9 cellular contexts compared by ENCODE assay signal in genomic region chr3:169664034-169664820, GRCh38. TPM values are rescaled to one million over a fixed set of nuclear protein-coding genes. Genes with fewer than 3 reads are reported as not detected.
DNase-seq lines count a peak whose midpoint lies in the region; ATAC-seq, FAIRE-seq and TF ChIP-seq lines count a peak whose summit lies in the region.
"Had no signal": no experiment of that assay in that cellular context is flagged by ENCODE, and none has a peak within 500 bp of the region (broad histone marks: within the 10 kb centered on the region; RNA-seq: fewer than 3 reads in every experiment).

No MANE protein-coding gene starts in this region.

- no peak for TF ChIP-seq POLR2A in K562 (conservative IDR thresholded peaks at IDR 0.05)
- no peak for TF ChIP-seq POLR2A in tibial nerve (IDR thresholded peaks at IDR 0.05)

- TF ChIP-seq CTCF in K562 (IDR thresholded peaks at IDR 0.05 in 2 of 3, conservative IDR thresholded peaks at IDR 0.05 in 1 of 3; ENCODE audit: insufficient read depth in 2 of 3, low read depth in 1 of 3, low read length in 3 of 3) (no peak), lower lobe of right lung (IDR thresholded peaks at IDR 0.05) (no peak), tibial nerve (IDR thresholded peaks at IDR 0.05) (no peak), foreskin keratinocyte (conservative IDR thresholded peaks at IDR 0.05) (no peak)

- BruUV-seq in K562 (replicated peaks; lab: Mats Ljungman, UMichigan), result no TSS peak

- no peak for FAIRE-seq in K562 (lab: Jason Lieb, UNC)

- TF ChIP-seq EP300 in K562 (IDR thresholded peaks at IDR 0.05; ENCODE audit: low read length) (no peak), tibial nerve (IDR thresholded peaks at IDR 0.05) (no peak)

- H3K36me3 ChIP-seq in K562 (ENCODE audit: control insufficient read depth, insufficient read depth, low read length) (no peaks in the 10 kb centered on the region), lower lobe of right lung (no peaks in the 10 kb centered on the region), tibial nerve (no peaks in the 10 kb centered on the region)

- ATAC-seq in K562 (no peak), lower lobe of right lung (no peak), foreskin keratinocyte (no peak)

- intact Hi-C loops in K562 (cut with micrococcal nuclease) (loop anchor here (5.0 kb wide), 1 partner anchor 442 kb away; no protein-coding TSS in a partner anchor), lower lobe of right lung (cut with DNase I) (loop anchor here (10.0 kb wide), 1 partner anchor 529 kb away; no protein-coding TSS in a partner anchor)

- peaks cover 56% of the 10 kb centered on the region for H3K4me1 Mint-ChIP-seq in activated T-cell treated with anti-CD3 and anti-CD28 coated beads, Interleukin-2, amount 50 U/mL, for 24 hours (ENCODE audit: low read depth)

- H3K27ac ChIP-seq in K562 (ENCODE audit: extremely low read depth, low read depth, low read length), result no peak overlapping the region
- H3K27ac ChIP-seq in lower lobe of right lung, result peak overlapping the region; percentile 91
- H3K27ac ChIP-seq in tibial nerve, result peak overlapping the region in 1 of 4 donors; percentile 83
- no peak overlapping the region for H3K27ac ChIP-seq in foreskin keratinocyte

- H3K9me3 Mint-ChIP-seq in activated T-cell treated with anti-CD3 and anti-CD28 coated beads, Interleukin-2, amount 50 U/mL, for 24 hours, result peaks cover 2% of the 10 kb centered on the region

- no peak for TF ChIP-seq RAD21 in K562 (CRISPR knock-in tag; conservative IDR thresholded peaks at IDR 0.05 in 1 of 2, IDR thresholded peaks at IDR 0.05 in 1 of 2)

- no peaks in the 10 kb centered on the region for H3K9me3 ChIP-seq in K562 (replicated peaks; ENCODE audit: control insufficient read depth, insufficient read depth, low read depth, low read length)
- no peaks in the 10 kb centered on the region for H3K9me3 ChIP-seq in lower lobe of right lung
- H3K9me3 ChIP-seq in tibial nerve, result peaks cover 0 to 4% (median 0%) of the 10 kb centered on the region in 4 donors

- no peak overlapping the region for H2AFZ ChIP-seq in K562 (ENCODE audit: low read depth, low read length)

- H3K9ac ChIP-seq in K562 (ENCODE audit: insufficient read depth in 1 of 2, low read depth in 2 of 2, low read length in 2 of 2), result no peak overlapping the region

- H3K27me3 Mint-ChIP-seq in activated T-cell treated with anti-CD3 and anti-CD28 coated beads, Interleukin-2, amount 50 U/mL, for 24 hours, result peaks cover 90% of the 10 kb centered on the region

- H3K4me3 ChIP-seq in K562, result no peak overlapping the region
- peak overlapping the region; percentile 81 for H3K4me3 ChIP-seq in lower lobe of right lung
- H3K4me3 ChIP-seq in tibial nerve, result peak overlapping the region; percentile 44 to 76 (median 60)

- no peak overlapping the region for H3K27ac Mint-ChIP-seq in activated T-cell treated with anti-CD3 and anti-CD28 coated beads, Interleukin-2, amount 50 U/mL, for 24 hours

- POLR2A ChIA-PET in K562 (lab: Yijun Ruan, JAX), result no interaction called here

- H3K36me3 Mint-ChIP-seq in activated T-cell treated with anti-CD3 and anti-CD28 coated beads, Interleukin-2, amount 50 U/mL, for 24 hours (ENCODE audit: low read depth), result no peaks in the 10 kb centered on the region

- CTCF ChIA-PET in K562 (lab: Yijun Ruan, JAX; ENCODE audit: low intra/inter-chr PET ratio), result interaction anchor here (0.6 kb wide), 1 partner anchor 11 kb away, joined by 4 read pairs; no protein-coding TSS in a partner anchor

- peak overlapping the region; percentile 70 for H3K4me3 Mint-ChIP-seq in activated T-cell treated with anti-CD3 and anti-CD28 coated beads, Interleukin-2, amount 50 U/mL, for 24 hours

- DNase-seq in activated T-cell treated with anti-CD3 and anti-CD28 coated beads, Interleukin-2, amount 50 U/mL, for 24 hours, result no peak
- no peak for DNase-seq in activated T-cell treated with anti-CD3 and anti-CD28 coated beads, Interleukin-2, amount 50 U/mL, for 1 hour
- DNase-seq in K562 (ENCODE audit: extremely low read depth in 1 of 4, low spot score in 3 of 4) (no peak), lower lobe of right lung (peak; percentile 51), tibial nerve (ENCODE audit: low spot score in 2 of 2) (no peak), anterior cingulate cortex (lab: John Stamatoyannopoulos, UW) (no peak), C1 segment of cervical spinal cord (lab: John Stamatoyannopoulos, UW) (no peak), foreskin keratinocyte (no peak)
- DNase-seq: hippocampal formation had no signal

- no peaks in the 10 kb centered on the region for H3K79me2 ChIP-seq in K562 (ENCODE audit: control insufficient read depth, insufficient read depth, low read length)

- H3K4me2 ChIP-seq in K562 (ENCODE audit: insufficient read depth, low read length), result no peak overlapping the region

- peaks cover 55 to 63% of the 10 kb centered on the region in 2 experiments for H3K27me3 ChIP-seq in K562 (ENCODE audit: control insufficient read depth in 2 of 2, insufficient read depth in 2 of 2, low read length in 2 of 2)
- H3K27me3 ChIP-seq in lower lobe of right lung (ENCODE audit: low read depth), result peaks cover 87% of the 10 kb centered on the region
- peaks cover 3 to 99% of the 10 kb centered on the region in 2 donors for H3K27me3 ChIP-seq in tibial nerve
- peaks cover 97% of the 10 kb centered on the region for H3K27me3 ChIP-seq in foreskin keratinocyte

- WGBS in K562 (ENCODE audit: insufficient coverage, low coverage, missing lambda C conversion rate), result 13% methylated on average over 16 of the region's 16 CpGs
- WGBS in tibial nerve, 2 donors, result 8 to 13% methylated on average over 16 of the region's 16 CpGs

- H3K9me1 ChIP-seq in K562 (ENCODE audit: control insufficient read depth, insufficient read depth, low read length), result no peaks in the 10 kb centered on the region

- in situ Hi-C loops in K562 (cut with MboI), result no loop called here

- H3K4me1 ChIP-seq in K562 (replicated peaks in 1 of 2; ENCODE audit: control insufficient read depth in 2 of 2, insufficient read depth in 2 of 2, low read length in 2 of 2) (peaks cover 6 to 33% of the 10 kb centered on the region in 2 experiments; a peak in 4 of 5 replicates), lower lobe of right lung (peaks cover 34% of the 10 kb centered on the region), tibial nerve (peaks cover 0 to 69% (median 36%) of the 10 kb centered on the region in 4 donors), foreskin keratinocyte (peaks cover 3% of the 10 kb centered on the region)

- no peaks in the 10 kb centered on the region for H4K20me1 ChIP-seq in K562 (replicated peaks; ENCODE audit: control insufficient read depth, insufficient read depth, low read length)

TF ChIP-seq in K562, 482 proteins besides CTCF, POLR2A, EP300 and RAD21:
- TF ChIP-seq CBX8 (IDR thresholded peaks at IDR 0.05; ENCODE audit: borderline replicate concordance, extremely low read depth, low read depth, low read length, poor library complexity, severe bottlenecking) (peak; percentile 44), ZNF197 (CRISPR knock-in tag; IDR thresholded peaks at IDR 0.05; ENCODE audit: low read depth) (no peak)

RNA-seq across cellular contexts. Expression of gene MECOM, which starts 0.7 kb away (rescaled TPM):
- total RNA-seq in K562 (2011; cell fraction: chromatin; rRNA removed; ENCODE audit: low replicate concordance), result 25.4 and 36.9 TPM in 2 replicates
- total RNA-seq in K562 (2011; cell fraction: nucleolus; rRNA removed), result 13.7 and 20.8 TPM in 2 replicates
- total RNA-seq in K562 (2011; cell fraction: nucleoplasm; rRNA removed), result 19.9 and 26.0 TPM in 2 replicates
- total RNA-seq in K562 (2014; rRNA removed) (20.1 and 22.9 TPM in 2 replicates), K562 (2014; rRNA removed; fragmentation: Illumina TruSeq; extraction: Trizol) (28.6 and 32.5 TPM in 2 replicates), K562 (2015; rRNA removed; fragmentation: Illumina TruSeq; extraction: Trizol) (28.4 and 31.7 TPM in 2 replicates), K562 (2021) (21.5 and 29.5 TPM in 2 replicates), lower lobe of right lung (92.4 TPM), tibial nerve (10 to 100 TPM; 11.5 to 25.5 (median 16.5) TPM), foreskin keratinocyte (2.2 and 4.0 TPM in 2 replicates)
- polyA plus RNA-seq in K562 (2011; rRNA removed) (12.1 and 14.6 TPM in 2 replicates), K562 (2014; fragmentation: Illumina TruSeq; extraction: Trizol) (20.0 and 24.7 TPM in 2 replicates), K562 (2014; fragmentation: Nextera tagmentation; extraction: Ambion mirVana) (10 to 100 TPM; 11.0 to 14.4 TPM), K562 (2014; rRNA removed) (12.5 and 14.6 TPM in 2 replicates), foreskin keratinocyte (0.37 and 0.76 TPM in 2 replicates)
- polyA plus RNA-seq in K562 (2011; cell fraction: cytosol; rRNA removed), result 5.8 and 6.0 TPM in 2 replicates
- polyA plus RNA-seq in K562 (2011; cell fraction: nucleus; rRNA removed), result 14.5 and 17.0 TPM in 2 replicates
- polyA plus RNA-seq in K562 (2012), result 9.3 and 9.7 TPM in 2 replicates
- polyA minus RNA-seq in K562 (2011; rRNA and poly(A)+ RNA removed), result 38.2 and 39.0 TPM in 2 replicates
- 8.6 and 12.6 TPM in 2 replicates for polyA minus RNA-seq in K562 (2011; cell fraction: cytosol; rRNA and poly(A)+ RNA removed)
- polyA minus RNA-seq in K562 (2011; cell fraction: nucleus; rRNA and poly(A)+ RNA removed), result 42.5 and 80.5 TPM in 2 replicates
